In the genomic region with DNA sequence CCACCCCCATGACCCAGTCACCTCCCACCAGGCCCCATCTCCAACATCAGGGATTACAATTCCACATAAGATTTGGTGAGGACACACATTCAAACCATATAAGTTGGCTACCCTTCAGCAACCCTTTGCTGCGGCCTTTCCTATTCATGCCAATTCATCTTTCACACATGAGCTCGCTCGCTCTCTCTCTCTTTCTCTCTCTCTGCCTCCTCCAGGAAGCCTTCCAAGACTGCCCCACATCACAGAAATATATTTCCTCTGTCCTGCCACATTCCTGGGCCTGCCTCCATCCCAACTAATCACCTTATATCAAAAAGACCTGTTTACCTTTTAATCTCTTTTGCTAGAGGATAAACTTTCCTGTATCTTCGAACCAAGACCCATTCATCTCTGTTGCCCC, we compare ENCODE assay signal across 26 cellular contexts.
DNase-seq lines count a peak whose midpoint lies in the region; ATAC-seq, FAIRE-seq and TF ChIP-seq lines count a peak whose summit lies in the region.
"Had no signal": no experiment of that assay in that cellular context is flagged by ENCODE, and none has a peak within 500 bp of the region (broad histone marks: within the 10 kb centered on the region; RNA-seq: fewer than 3 reads in every experiment).

No MANE protein-coding gene starts in this region.

- no peak for TF ChIP-seq EP300 in A549 (IDR thresholded peaks at IDR 0.05)

- no peaks in the 10 kb centered on the region for H3K9me3 ChIP-seq in A549
- H3K9me3 ChIP-seq: BE2C had no signal

- no peak overlapping the region for H3K4me3 Mint-ChIP-seq in WTC11
- H3K4me3 Mint-ChIP-seq: CD14-positive monocyte; CD4-positive, alpha-beta memory T cell; CD4-positive, CD25-positive, alpha-beta regulatory T cell; CD8-positive, alpha-beta memory T cell had no signal

- TF ChIP-seq POLR2A in A549 (IDR thresholded peaks at IDR 0.05; ENCODE audit: low read length), result no peak

- TF ChIP-seq RAD21 in A549 (conservative IDR thresholded peaks at IDR 0.05 in 1 of 2, IDR thresholded peaks at IDR 0.05 in 1 of 2), result no peak

- no peak for FAIRE-seq in A549 (lab: Jason Lieb, UNC)
- peak; percentile 83 for FAIRE-seq in bronchial epithelial cell (lab: Jason Lieb, UNC)
- FAIRE-seq: GM12878, GM12892, GM18507 had no signal

- DNase-seq in A549 (ENCODE audit: low read depth in 1 of 2, low spot score in 1 of 2) (no peak), WTC11 (ENCODE audit: low spot score) (no peak), bronchial epithelial cell (ENCODE audit: low read depth) (no peak), globus pallidus (ENCODE audit: low spot score) (no peak), GOT3 (lab: John Stamatoyannopoulos, UW) (no peak)
- DNase-seq: ACHN; BE2C; C1 segment of cervical spinal cord; CD4-positive, alpha-beta memory T cell; CD4-positive, CD25-positive, alpha-beta regulatory T cell; CD8-positive, alpha-beta memory T cell; COR-L47; DMS 273 treated with DMSO at 0.1 percent for 48 hours; DMS153; DMS53; DMS79; DND-41; EL; GDM1 had no signal

- peaks cover 7% of the 10 kb centered on the region for H3K27me3 Mint-ChIP-seq in WTC11 (ENCODE audit: low read depth)

- TF ChIP-seq CTCF in A549 (IDR thresholded peaks at IDR 0.05) (no peak), WTC11 (IDR thresholded peaks at IDR 0.05) (no peak), bronchial epithelial cell (IDR thresholded peaks at IDR 0.05; ENCODE audit: insufficient read depth, low read length, severe bottlenecking) (no peak)

- peak overlapping the region; percentile 3; the same call in 1 of the 2 replicates for H3K27ac Mint-ChIP-seq in WTC11
- H3K27ac Mint-ChIP-seq: CD14-positive monocyte; CD4-positive, alpha-beta memory T cell; CD4-positive, CD25-positive, alpha-beta regulatory T cell; CD8-positive, alpha-beta memory T cell had no signal

- ATAC-seq in A549 (no peak), WTC11 (no peak), GM21717 (IDR thresholded peaks at IDR 0.05; ENCODE audit: unreplicated experiment) (no peak)
- ATAC-seq: GM12878 had no signal

- H3K9me3 Mint-ChIP-seq in WTC11, result peaks cover 18% of the 10 kb centered on the region
- H3K9me3 Mint-ChIP-seq: CD8-positive, alpha-beta memory T cell had no signal

- H3K36me3 ChIP-seq in bronchial epithelial cell (ENCODE audit: control insufficient read depth, insufficient read depth, low read length), result no peaks in the 10 kb centered on the region
- H3K36me3 ChIP-seq: BE2C, BLaER1 had no signal

- 89% methylated on average over 4 of the region's 4 CpGs for WGBS in A549 (ENCODE audit: missing lambda C conversion rate)

- H3K4me3 ChIP-seq in A549, result no peak overlapping the region
- H3K4me3 ChIP-seq in bronchial epithelial cell (ENCODE audit: low read depth, low read length), result no peak overlapping the region
- H3K4me3 ChIP-seq: BLaER1, GM12878 had no signal

- H3K27me3 ChIP-seq in bronchial epithelial cell (ENCODE audit: control insufficient read depth, insufficient read depth, low read length), result no peaks in the 10 kb centered on the region
- H3K27me3 ChIP-seq: BLaER1 had no signal

- H3K27ac ChIP-seq in A549, result no peak overlapping the region
- H3K27ac ChIP-seq: 22Rv1, BLaER1 had no signal

- peaks cover 4% of the 10 kb centered on the region for H3K4me1 Mint-ChIP-seq in WTC11
- H3K4me1 Mint-ChIP-seq: CD14-positive monocyte; CD4-positive, CD25-positive, alpha-beta regulatory T cell had no signal

- H3K4me2 ChIP-seq in A549, result no peak overlapping the region
- H3K4me2 ChIP-seq: BLaER1 had no signal

- H3K36me3 Mint-ChIP-seq in WTC11, result peaks cover 2% of the 10 kb centered on the region; the same call in 1 of the 2 replicates
- H3K36me3 Mint-ChIP-seq: CD14-positive monocyte; CD4-positive, alpha-beta memory T cell; CD4-positive, CD25-positive, alpha-beta regulatory T cell; CD8-positive, alpha-beta memory T cell had no signal

- POLR2A ChIA-PET in A549 (lab: Yijun Ruan, JAX) (no interaction called here), WTC11 (lab: Charles Lee) (no interaction called here)

- CTCF ChIA-PET in A549 (lab: Yijun Ruan, JAX) (interaction anchor here (0.6 to 2.1 kb wide), 4 partner anchors 11 to 114 kb away, joined by 3 to 4 read pairs (median 4); no protein-coding TSS in a partner anchor), WTC11 (lab: Charles Lee) (interaction anchor here (2.1 kb wide), 1 partner anchor 9 kb away, joined by 7 read pairs; no protein-coding TSS in a partner anchor)

- peaks cover 11% of the 10 kb centered on the region; the same call in 2 of the 3 replicates for H3K4me1 ChIP-seq in A549
- H3K4me1 ChIP-seq: BE2C, BLaER1 had no signal

TF ChIP-seq in A549, 52 proteins besides CTCF, POLR2A, EP300 and RAD21:
- TF ChIP-seq NR3C1 (IDR thresholded peaks at IDR 0.05) (no peak), ZFP36 (IDR thresholded peaks at IDR 0.05; ENCODE audit: borderline replicate concordance, partially characterized antibody) (peak; percentile 55)

TF ChIP-seq in WTC11, 78 proteins besides CTCF, POLR2A, EP300 and RAD21:
- TF ChIP-seq, protein P1, sequence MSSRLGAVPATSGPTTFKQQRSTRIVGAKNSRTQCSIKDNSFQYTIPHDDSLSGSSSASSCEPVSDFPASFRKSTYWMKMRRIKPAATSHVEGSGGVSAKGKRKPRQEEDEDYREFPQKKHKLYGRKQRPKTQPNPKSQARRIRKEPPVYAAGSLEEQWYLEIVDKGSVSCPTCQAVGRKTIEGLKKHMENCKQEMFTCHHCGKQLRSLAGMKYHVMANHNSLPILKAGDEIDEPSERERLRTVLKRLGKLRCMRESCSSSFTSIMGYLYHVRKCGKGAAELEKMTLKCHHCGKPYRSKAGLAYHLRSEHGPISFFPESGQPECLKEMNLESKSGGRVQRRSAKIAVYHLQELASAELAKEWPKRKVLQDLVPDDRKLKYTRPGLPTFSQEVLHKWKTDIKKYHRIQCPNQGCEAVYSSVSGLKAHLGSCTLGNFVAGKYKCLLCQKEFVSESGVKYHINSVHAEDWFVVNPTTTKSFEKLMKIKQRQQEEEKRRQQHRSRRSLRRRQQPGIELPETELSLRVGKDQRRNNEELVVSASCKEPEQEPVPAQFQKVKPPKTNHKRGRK (CRISPR knock-in tag; IDR thresholded peaks at IDR 0.05; ENCODE audit: borderline replicate concordance), result no peak
- TF ChIP-seq RORB (CRISPR knock-in tag; IDR thresholded peaks at IDR 0.05) (no peak), KAT7 (CRISPR knock-in tag; IDR thresholded peaks at IDR 0.05; ENCODE audit: borderline replicate concordance) (no peak), ATF1 (CRISPR knock-in tag; IDR thresholded peaks at IDR 0.05) (no peak)
- TF ChIP-seq, protein P2, sequence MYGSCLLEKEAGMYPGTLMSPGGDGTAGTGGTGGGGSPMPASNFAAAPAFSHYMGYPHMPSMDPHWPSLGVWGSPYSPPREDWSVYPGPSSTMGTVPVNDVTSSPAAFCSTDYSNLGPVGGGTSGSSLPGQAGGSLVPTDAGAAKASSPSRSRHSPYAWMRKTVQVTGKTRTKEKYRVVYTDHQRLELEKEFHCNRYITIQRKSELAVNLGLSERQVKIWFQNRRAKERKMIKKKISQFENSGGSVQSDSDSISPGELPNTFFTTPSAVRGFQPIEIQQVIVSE (CRISPR knock-in tag; IDR thresholded peaks at IDR 0.05; ENCODE audit: borderline replicate concordance), result no peak
- TF ChIP-seq, protein P3, sequence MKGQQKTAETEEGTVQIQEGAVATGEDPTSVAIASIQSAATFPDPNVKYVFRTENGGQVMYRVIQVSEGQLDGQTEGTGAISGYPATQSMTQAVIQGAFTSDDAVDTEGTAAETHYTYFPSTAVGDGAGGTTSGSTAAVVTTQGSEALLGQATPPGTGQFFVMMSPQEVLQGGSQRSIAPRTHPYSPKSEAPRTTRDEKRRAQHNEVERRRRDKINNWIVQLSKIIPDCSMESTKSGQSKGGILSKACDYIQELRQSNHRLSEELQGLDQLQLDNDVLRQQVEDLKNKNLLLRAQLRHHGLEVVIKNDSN (CRISPR knock-in tag; IDR thresholded peaks at IDR 0.05), result no peak
- TF ChIP-seq, protein P4, sequence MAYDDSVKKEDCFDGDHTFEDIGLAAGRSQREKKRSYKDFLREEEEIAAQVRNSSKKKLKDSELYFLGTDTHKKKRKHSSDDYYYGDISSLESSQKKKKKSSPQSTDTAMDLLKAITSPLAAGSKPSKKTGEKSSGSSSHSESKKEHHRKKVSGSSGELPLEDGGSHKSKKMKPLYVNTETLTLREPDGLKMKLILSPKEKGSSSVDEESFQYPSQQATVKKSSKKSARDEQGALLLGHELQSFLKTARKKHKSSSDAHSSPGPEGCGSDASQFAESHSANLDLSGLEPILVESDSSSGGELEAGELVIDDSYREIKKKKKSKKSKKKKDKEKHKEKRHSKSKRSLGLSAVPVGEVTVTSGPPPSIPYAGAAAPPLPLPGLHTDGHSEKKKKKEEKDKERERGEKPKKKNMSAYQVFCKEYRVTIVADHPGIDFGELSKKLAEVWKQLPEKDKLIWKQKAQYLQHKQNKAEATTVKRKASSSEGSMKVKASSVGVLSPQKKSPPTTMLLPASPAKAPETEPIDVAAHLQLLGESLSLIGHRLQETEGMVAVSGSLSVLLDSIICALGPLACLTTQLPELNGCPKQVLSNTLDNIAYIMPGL (CRISPR knock-in tag; IDR thresholded peaks at IDR 0.05), result no peak
- TF ChIP-seq, protein P5, sequence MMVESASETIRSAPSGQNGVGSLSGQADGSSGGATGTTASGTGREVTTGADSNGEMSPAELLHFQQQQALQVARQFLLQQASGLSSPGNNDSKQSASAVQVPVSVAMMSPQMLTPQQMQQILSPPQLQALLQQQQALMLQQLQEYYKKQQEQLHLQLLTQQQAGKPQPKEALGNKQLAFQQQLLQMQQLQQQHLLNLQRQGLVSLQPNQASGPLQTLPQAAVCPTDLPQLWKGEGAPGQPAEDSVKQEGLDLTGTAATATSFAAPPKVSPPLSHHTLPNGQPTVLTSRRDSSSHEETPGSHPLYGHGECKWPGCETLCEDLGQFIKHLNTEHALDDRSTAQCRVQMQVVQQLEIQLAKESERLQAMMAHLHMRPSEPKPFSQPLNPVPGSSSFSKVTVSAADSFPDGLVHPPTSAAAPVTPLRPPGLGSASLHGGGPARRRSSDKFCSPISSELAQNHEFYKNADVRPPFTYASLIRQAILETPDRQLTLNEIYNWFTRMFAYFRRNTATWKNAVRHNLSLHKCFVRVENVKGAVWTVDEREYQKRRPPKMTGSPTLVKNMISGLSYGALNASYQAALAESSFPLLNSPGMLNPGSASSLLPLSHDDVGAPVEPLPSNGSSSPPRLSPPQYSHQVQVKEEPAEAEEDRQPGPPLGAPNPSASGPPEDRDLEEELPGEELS (CRISPR knock-in tag; IDR thresholded peaks at IDR 0.05), result no peak
